Comparison of ENCODE assay signal across 29 cellular contexts in the genomic region with DNA sequence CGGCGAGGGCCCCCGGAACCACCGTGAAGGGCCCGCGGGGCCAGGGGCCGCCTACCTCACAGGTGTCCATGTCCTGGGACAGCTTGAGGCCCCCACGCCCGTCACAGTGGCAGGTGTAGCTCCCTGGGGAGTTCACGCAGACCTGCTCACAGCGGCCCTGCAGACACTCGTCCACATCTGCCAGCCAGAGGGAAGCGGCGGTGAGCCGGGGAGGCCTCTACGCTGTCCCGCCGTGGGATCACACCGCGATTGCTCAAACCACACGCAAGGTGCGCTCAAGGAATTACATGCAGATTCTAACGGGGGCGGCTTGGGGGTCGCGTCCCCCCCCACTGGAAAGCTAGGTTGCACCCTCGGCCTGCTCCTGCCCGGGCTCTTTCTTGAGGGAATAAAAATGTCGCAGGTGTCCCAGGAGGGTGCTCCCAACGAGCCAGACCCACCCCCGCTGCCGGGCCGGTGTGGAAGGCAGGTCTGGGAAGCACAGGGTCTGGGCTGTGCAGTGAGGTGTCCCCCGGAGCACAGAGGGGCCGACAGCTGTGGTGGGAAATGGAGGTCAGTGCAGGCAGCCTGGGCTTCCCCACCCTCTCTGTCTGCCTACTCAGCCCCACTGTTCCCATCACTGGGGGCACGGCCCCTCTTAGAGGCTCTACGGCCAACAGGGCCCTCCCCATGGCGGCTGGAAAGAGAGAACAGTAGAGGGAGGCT. TPM values are rescaled to one million over a fixed set of nuclear protein-coding genes. Genes with fewer than 3 reads are reported as not detected.
DNase-seq lines count a peak whose midpoint lies in the region; ATAC-seq, FAIRE-seq and TF ChIP-seq lines count a peak whose summit lies in the region.
"Had no signal": no experiment of that assay in that cellular context is flagged by ENCODE, and none has a peak within 500 bp of the region (broad histone marks: within the 10 kb centered on the region; RNA-seq: fewer than 3 reads in every experiment).

No MANE protein-coding gene starts in this region.

- H2BK5ac ChIP-seq in neuronal stem cell (ENCODE audit: low read length), result peak overlapping the region; percentile 95

- H3K9ac ChIP-seq in BLaER1 (no peak overlapping the region), NT2/D1 (ENCODE audit: insufficient read length, low read depth) (peak overlapping the region; percentile 54), neuronal stem cell (ENCODE audit: low read depth, low read length, poor library complexity) (peak overlapping the region; percentile 60)

- H2BK15ac ChIP-seq in neuronal stem cell (ENCODE audit: low read length), result peak overlapping the region; percentile 97

- no peaks in the 10 kb centered on the region for H3K36me3 Mint-ChIP-seq in glutamatergic neuron (ENCODE audit: unreplicated experiment)
- H3K36me3 Mint-ChIP-seq: activated naive CD8-positive, alpha-beta T cell treated with anti-CD3 and anti-CD28 coated beads for 36 hours; natural killer cell had no signal

- peak overlapping the region; percentile 88 for H3K18ac ChIP-seq in neuronal stem cell (ENCODE audit: low read length)

- no peaks in the 10 kb centered on the region for H3K9me3 ChIP-seq in BLaER1
- no peaks in the 10 kb centered on the region for H3K9me3 ChIP-seq in NT2/D1 (ENCODE audit: insufficient read depth, low read length)
- H3K9me3 ChIP-seq in neuronal stem cell (replicated peaks in 1 of 2; ENCODE audit: control insufficient read depth in 2 of 2, insufficient read depth in 1 of 2, low read depth in 1 of 2, low read length in 2 of 2), result no peaks in the 10 kb centered on the region
- no peaks in the 10 kb centered on the region for H3K9me3 ChIP-seq in small intestine (ENCODE audit: control insufficient read depth, low read depth)
- H3K9me3 ChIP-seq: BE2C, colonic mucosa, mucosa of descending colon, Peyer's patch, SJSA1, testis had no signal

- no peak overlapping the region for H2AFZ ChIP-seq in neuronal stem cell (ENCODE audit: low read length)

- H3K27ac Mint-ChIP-seq in glutamatergic neuron (ENCODE audit: unreplicated experiment), result no peak overlapping the region
- H3K27ac Mint-ChIP-seq: activated CD4-positive, alpha-beta T cell treated with anti-CD3 and anti-CD28 coated beads, Interleukin-2, amount 10 ng/mL, durations not matched to agents 24 days and 14 days; activated naive CD8-positive, alpha-beta T cell treated with anti-CD3 and anti-CD28 coated beads for 36 hours; natural killer cell; stimulated activated naive CD8-positive, alpha-beta T cell treated with anti-CD3 and anti-CD28 coated beads, Interleukin-15, Interleukin-2, amounts not matched to agents 100 ng/mL and 50 ng/mL, for 24 hours had no signal

- H2BK120ac ChIP-seq in neuronal stem cell (ENCODE audit: low read depth, low read length), result no peak overlapping the region

- peaks cover 35% of the 10 kb centered on the region for H3K36me3 ChIP-seq in BLaER1
- peaks cover 61% of the 10 kb centered on the region for H3K36me3 ChIP-seq in NT2/D1 (ENCODE audit: insufficient read depth, insufficient read length, low read length)
- H3K36me3 ChIP-seq in neuronal stem cell (replicated peaks in 1 of 2; ENCODE audit: control insufficient read depth in 2 of 2, insufficient read depth in 2 of 2, low read length in 2 of 2), result peaks cover 0 to 4% of the 10 kb centered on the region in 2 donors
- peaks cover 0 to 4% of the 10 kb centered on the region in 2 donors for H3K36me3 ChIP-seq in small intestine (ENCODE audit: control insufficient read depth in 2 of 2, insufficient read depth in 2 of 2, low read length in 2 of 2)
- H3K36me3 ChIP-seq: BE2C, colonic mucosa, SJSA1 had no signal

- H3K4ac ChIP-seq in neuronal stem cell (ENCODE audit: low read length), result no peak overlapping the region

- H3K4me3 Mint-ChIP-seq in glutamatergic neuron (ENCODE audit: unreplicated experiment), result no peak overlapping the region
- H3K4me3 Mint-ChIP-seq: activated CD4-positive, alpha-beta T cell treated with anti-CD3 and anti-CD28 coated beads, Interleukin-2, amount 10 ng/mL, durations not matched to agents 24 days and 14 days; activated naive CD8-positive, alpha-beta T cell treated with anti-CD3 and anti-CD28 coated beads for 36 hours; natural killer cell; stimulated activated naive CD8-positive, alpha-beta T cell treated with anti-CD3 and anti-CD28 coated beads, Interleukin-15, Interleukin-2, amounts not matched to agents 100 ng/mL and 50 ng/mL, for 24 hours had no signal

- peak overlapping the region; percentile 94 for H3K14ac ChIP-seq in neuronal stem cell (ENCODE audit: low read length)

- H3K27ac ChIP-seq in BLaER1, result no peak overlapping the region
- H3K27ac ChIP-seq in neuronal stem cell (replicated peaks; ENCODE audit: low read length), result no peak overlapping the region
- no peak overlapping the region for H3K27ac ChIP-seq in small intestine (ENCODE audit: low read depth in 1 of 2, low read length in 1 of 2)
- H3K27ac ChIP-seq: colonic mucosa, epithelial cell of prostate, Peyer's patch, SJSA1, testis, VCaP had no signal

- H3K79me1 ChIP-seq in neuronal stem cell (ENCODE audit: low read depth, low read length), result no peaks in the 10 kb centered on the region

- ATAC-seq in GM21515 (IDR thresholded peaks at IDR 0.05; ENCODE audit: unreplicated experiment), result no peak
- ATAC-seq in GM21381 (IDR thresholded peaks at IDR 0.05; ENCODE audit: unreplicated experiment), result no peak
- ATAC-seq in GM21529 (IDR thresholded peaks at IDR 0.05; ENCODE audit: unreplicated experiment), result no peak
- ATAC-seq: GM12878, mucosa of descending colon, natural killer cell had no signal

- peaks cover 49% of the 10 kb centered on the region for H3K4me1 ChIP-seq in BLaER1
- H3K4me1 ChIP-seq in NT2/D1 (ENCODE audit: insufficient read depth, insufficient read length), result peaks cover 39% of the 10 kb centered on the region
- peaks cover 12 to 31% of the 10 kb centered on the region in 2 donors for H3K4me1 ChIP-seq in neuronal stem cell (ENCODE audit: control insufficient read depth in 2 of 2, insufficient read depth in 1 of 2, low read depth in 1 of 2, low read length in 2 of 2)
- peaks cover 2 to 5% of the 10 kb centered on the region in 2 donors for H3K4me1 ChIP-seq in small intestine (ENCODE audit: control insufficient read depth in 2 of 2, insufficient read depth in 1 of 2, low read depth in 1 of 2, low read length in 1 of 2)

- H4K91ac ChIP-seq in neuronal stem cell (ENCODE audit: low read depth, low read length, poor library complexity), result peak overlapping the region; percentile 24

- H2BK12ac ChIP-seq in neuronal stem cell (ENCODE audit: low read length), result peak overlapping the region; percentile 75

- WGBS in neuronal stem cell (ENCODE audit: extremely low coverage in 2 of 2, insufficient read length in 2 of 2, insufficient replicate concordance in 1 of 2), 2 donors, result no CpG with 5 or more reads among the region's 38 CpGs
- WGBS in small intestine, 3 donors, result 88 to 94% (median 90%) methylated on average over 34 to 38 of the region's 38 CpGs

- H3K27me3 ChIP-seq in BLaER1, result 0 out of 2 replicates have a peak, but pooled peaks cover 5% of the 10 kb centered on the region
- no peaks in the 10 kb centered on the region for H3K27me3 ChIP-seq in NT2/D1 (ENCODE audit: insufficient read depth, insufficient read length)
- H3K27me3 ChIP-seq in neuronal stem cell (ENCODE audit: control insufficient read depth in 3 of 3, insufficient read depth in 3 of 3, low read depth in 1 of 3, low read length in 3 of 3), result no peaks in the 10 kb centered on the region
- no peaks in the 10 kb centered on the region for H3K27me3 ChIP-seq in small intestine (ENCODE audit: control insufficient read depth in 2 of 2, insufficient read depth in 2 of 2, low read length in 2 of 2)
- H3K27me3 ChIP-seq: BE2C, colonic mucosa, Peyer's patch, SJSA1, testis had no signal

- peak overlapping the region; percentile 95 for H2AK5ac ChIP-seq in neuronal stem cell (ENCODE audit: low read depth, low read length)

- H4K20me1 ChIP-seq in BLaER1, result peaks cover 92% of the 10 kb centered on the region

- H4K8ac ChIP-seq in neuronal stem cell (ENCODE audit: low read depth, low read length), result peak overlapping the region; percentile 96

- peaks cover 3% of the 10 kb centered on the region for H3K9me3 Mint-ChIP-seq in glutamatergic neuron (ENCODE audit: unreplicated experiment)
- H3K9me3 Mint-ChIP-seq: activated CD4-positive, alpha-beta T cell treated with anti-CD3 and anti-CD28 coated beads, Interleukin-2, amount 10 ng/mL, durations not matched to agents 24 days and 14 days; activated naive CD8-positive, alpha-beta T cell treated with anti-CD3 and anti-CD28 coated beads for 36 hours; natural killer cell; stimulated activated naive CD8-positive, alpha-beta T cell treated with anti-CD3 and anti-CD28 coated beads, Interleukin-15, Interleukin-2, amounts not matched to agents 100 ng/mL and 50 ng/mL, for 24 hours had no signal

- peak overlapping the region; percentile 64; the same call in 1 of the 2 replicates for H3K4me2 ChIP-seq in BLaER1
- no peak overlapping the region for H3K4me2 ChIP-seq in neuronal stem cell (ENCODE audit: insufficient read depth, low read length, poor library complexity, severe bottlenecking)

- TF ChIP-seq CTCF in glutamatergic neuron (IDR thresholded peaks at IDR 0.05; ENCODE audit: partially characterized antibody, unreplicated experiment), result no peak

- H3K4me3 ChIP-seq in BLaER1 (no peak overlapping the region), NT2/D1 (ENCODE audit: insufficient read length, low read depth) (no peak overlapping the region), neuronal stem cell (ENCODE audit: low read length in 2 of 2) (no peak overlapping the region), small intestine (ENCODE audit: low read depth in 1 of 2, low read length in 2 of 2) (no peak overlapping the region)
- H3K4me3 ChIP-seq: colonic mucosa, GM12878, mucosa of descending colon, Peyer's patch, SJSA1, testis had no signal

- DNase-seq in NT2/D1 (ENCODE audit: low read depth, low spot score), result no peak
- peak; percentile 33 for DNase-seq in glutamatergic neuron
- no peak for DNase-seq in neuronal stem cell (ENCODE audit: low spot score)
- no peak for DNase-seq in small intestine
- DNase-seq: activated CD4-positive, alpha-beta T cell treated with anti-CD3 and anti-CD28 coated beads, Interleukin-2, amount 10 ng/mL, durations not matched to agents 24 days and 14 days; activated effector memory CD4-positive, alpha-beta T cell treated with anti-CD3 and anti-CD28 coated beads, Interleukin-2, amount 50 U/mL, for 16 hours; activated naive CD8-positive, alpha-beta T cell treated with anti-CD3 and anti-CD28 coated beads for 36 hours; activated T-cell treated with anti-CD3 and anti-CD28 coated beads, Interleukin-2, amount 50 U/mL, for 1 hour; anterior cingulate cortex; BE2C; colonic mucosa; effector CD8-positive, alpha-beta T cell; natural killer cell; NCI-H146; NCI-H748 treated with DMSO at 0.1 percent for 48 hours; stimulated activated CD4-positive, alpha-beta T cell treated with anti-CD3 and anti-CD28 coated beads, Interleukin-2, amount 100 ng/mL, for 24 hours; T-helper 9 cell; testis had no signal

- H3K23ac ChIP-seq in neuronal stem cell (ENCODE audit: low read depth, low read length, poor library complexity), result peak overlapping the region; percentile 65

- H3K4me1 Mint-ChIP-seq in glutamatergic neuron (ENCODE audit: low read depth, unreplicated experiment), result peaks cover 19% of the 10 kb centered on the region
- H3K4me1 Mint-ChIP-seq: activated naive CD8-positive, alpha-beta T cell treated with anti-CD3 and anti-CD28 coated beads for 36 hours had no signal

- H3K27me3 Mint-ChIP-seq in glutamatergic neuron (ENCODE audit: unreplicated experiment), result peaks cover 6% of the 10 kb centered on the region
- H3K27me3 Mint-ChIP-seq: activated CD4-positive, alpha-beta T cell treated with anti-CD3 and anti-CD28 coated beads, Interleukin-2, amount 10 ng/mL, durations not matched to agents 24 days and 14 days; stimulated activated naive CD8-positive, alpha-beta T cell treated with anti-CD3 and anti-CD28 coated beads, Interleukin-15, Interleukin-2, amounts not matched to agents 100 ng/mL and 50 ng/mL, for 24 hours had no signal

- FAIRE-seq in small intestine (lab: Jason Lieb, UNC), result no peak
- FAIRE-seq: GM12878 had no signal

RNA-seq across cellular contexts. Expression of a gene that starts 29.2 kb away (rescaled TPM):
- total RNA-seq in glutamatergic neuron (ENCODE audit: unreplicated experiment), result 47.6 TPM
- polyA plus RNA-seq in neuronal stem cell (2013, experiment 1 of 2), result 34.2 TPM
- polyA plus RNA-seq in neuronal stem cell (2013, experiment 2 of 2), result 33.8 TPM
- polyA plus RNA-seq in small intestine, result 100 to 1,000 TPM in 2 of 3 donors, 10 to 100 TPM in 1; 69.2 to 136 (median 103) TPM
